In genomic region chr1:1892079-1892762, GRCh38 we compare ENCODE assay signal across 8 cellular contexts. TPM values are rescaled to one million over a fixed set of nuclear protein-coding genes. Genes with fewer than 3 reads are reported as not detected.
DNase-seq lines count a peak whose midpoint lies in the region; ATAC-seq and TF ChIP-seq lines count a peak whose summit lies in the region.

No MANE protein-coding gene starts in this region.

- no peaks in the 10 kb centered on the region for H3K27me3 ChIP-seq in Karpas-422 (ENCODE audit: low read length)
- peaks cover 11 to 19% of the 10 kb centered on the region in 2 donors for H3K27me3 ChIP-seq in muscle layer of colon (ENCODE audit: control insufficient read depth in 1 of 2, insufficient read depth in 2 of 2, low read length in 2 of 2)

- TF ChIP-seq CTCF in AG04449 (IDR thresholded peaks at IDR 0.05; ENCODE audit: insufficient read depth, low read length, missing control alignments): no peak

- DNase-seq in AG04449 (ENCODE audit: low read depth, low spot score) (no peak), Karpas-422 (no peak), middle frontal gyrus (ENCODE audit: extremely low spot score, low spot score) (no peak), NCI-H2107 (lab: John Stamatoyannopoulos, UW) (no peak), NCI-H774 (lab: John Stamatoyannopoulos, UW) (no peak)
- no peak for DNase-seq in central memory CD8-positive, alpha-beta T cell (ENCODE audit: low spot score in 2 of 2)
- DNase-seq in activated CD8-positive, alpha-beta memory T cell treated with anti-CD3 and anti-CD28 coated beads, Interleukin-2, amount 50 U/mL, for 4 hours: no peak

- no peak for ATAC-seq in central memory CD8-positive, alpha-beta T cell (replicated peaks; ENCODE audit: extremely low read depth, poor library complexity, severe bottlenecking)

- H3K27me3 Mint-ChIP-seq in central memory CD8-positive, alpha-beta T cell: peaks cover 14% of the 10 kb centered on the region

- no peak overlapping the region for H2AFZ ChIP-seq in Karpas-422 (ENCODE audit: low read length)

- H3K4me3 Mint-ChIP-seq in central memory CD8-positive, alpha-beta T cell: peak overlapping the region; percentile 98

- CTCF ChIA-PET in AG04449 (lab: Yijun Ruan, JAX): interaction anchor here (1.0 to 2.0 kb wide), 2 partner anchors 10 to 15 kb away, joined by 3 to 21 read pairs; no protein-coding TSS in a partner anchor

- H3K9ac ChIP-seq in Karpas-422 (ENCODE audit: low read length): peak overlapping the region; percentile 97
- peak overlapping the region; percentile 81 for H3K9ac ChIP-seq in muscle layer of colon (ENCODE audit: low read length)

- H3K4me1 ChIP-seq in Karpas-422 (ENCODE audit: low read length) (peaks cover 54% of the 10 kb centered on the region), muscle layer of colon (ENCODE audit: insufficient read depth, low read length) (peaks cover 31% of the 10 kb centered on the region)

- H3K4me1 Mint-ChIP-seq in central memory CD8-positive, alpha-beta T cell: peaks cover 53% of the 10 kb centered on the region

- peaks cover 30% of the 10 kb centered on the region for H3K79me2 ChIP-seq in Karpas-422 (ENCODE audit: low read length)

- H3K9me3 Mint-ChIP-seq in central memory CD8-positive, alpha-beta T cell: no peaks in the 10 kb centered on the region

- POLR2A ChIA-PET in AG04449 (lab: Yijun Ruan, JAX): interaction anchor here (1.0 kb wide), 1 partner anchor 17 kb away, joined by 4 read pairs; no protein-coding TSS in a partner anchor

- H3K27ac ChIP-seq in Karpas-422 (ENCODE audit: low read length) (no peak overlapping the region), muscle layer of colon (ENCODE audit: low read depth, low read length) (peak overlapping the region; percentile 68)

- peak overlapping the region; percentile 79 for H3K4me3 ChIP-seq in AG04449 (ENCODE audit: low read depth, low read length)
- peak overlapping the region; percentile 73 for H3K4me3 ChIP-seq in Karpas-422 (ENCODE audit: low read length)
- peak overlapping the region; percentile 22 to 39 for H3K4me3 ChIP-seq in muscle layer of colon (ENCODE audit: low read depth in 1 of 2, low read length in 2 of 2)

- peak overlapping the region; percentile 98 for H3K27ac Mint-ChIP-seq in central memory CD8-positive, alpha-beta T cell (ENCODE audit: low read depth)

- H4K20me1 ChIP-seq in Karpas-422 (ENCODE audit: insufficient read depth, low read depth, low read length): peaks cover 27% of the 10 kb centered on the region

- H3K36me3 ChIP-seq in Karpas-422 (ENCODE audit: insufficient read depth, low read length) (peaks cover 9% of the 10 kb centered on the region; the same call in 1 of the 2 replicates), muscle layer of colon (ENCODE audit: insufficient read depth, low read length) (no peaks in the 10 kb centered on the region)

- H3K36me3 Mint-ChIP-seq in central memory CD8-positive, alpha-beta T cell (ENCODE audit: insufficient read depth): peaks cover 16% of the 10 kb centered on the region

- H3K9me3 ChIP-seq in Karpas-422 (ENCODE audit: low read length) (no peaks in the 10 kb centered on the region), muscle layer of colon (ENCODE audit: low read length) (no peaks in the 10 kb centered on the region)

- H3K9me2 ChIP-seq in Karpas-422 (replicated peaks; ENCODE audit: insufficient read depth, low read length): no peaks in the 10 kb centered on the region

- H3K4me2 ChIP-seq in Karpas-422 (ENCODE audit: low read depth, low read length, poor library complexity, severe bottlenecking): peak overlapping the region; percentile 61

RNA-seq across cellular contexts. Expression of gene GNB1, which starts 1.3 kb away (rescaled TPM):
- total RNA-seq in Karpas-422 (2014; rRNA removed; shearing (Covaris generic); ENCODE audit: low replicate concordance): 65.7 and 93.7 TPM in 2 replicates

RNA-seq across cellular contexts. Expression of gene CALML6, which starts 22.8 kb away (rescaled TPM):
- total RNA-seq in Karpas-422 (2014; rRNA removed; shearing (Covaris generic); ENCODE audit: low replicate concordance): 0.32 TPM in 1 of 2 replicates, not detected in the other

RNA-seq across cellular contexts. Expression of gene TMEM52, which starts 26.9 kb away (rescaled TPM):
- not detected in 2 replicates for total RNA-seq in Karpas-422 (2014; rRNA removed; shearing (Covaris generic); ENCODE audit: low replicate concordance)
